Comparison of ENCODE assay signal across 8 cellular contexts in the genomic region with DNA sequence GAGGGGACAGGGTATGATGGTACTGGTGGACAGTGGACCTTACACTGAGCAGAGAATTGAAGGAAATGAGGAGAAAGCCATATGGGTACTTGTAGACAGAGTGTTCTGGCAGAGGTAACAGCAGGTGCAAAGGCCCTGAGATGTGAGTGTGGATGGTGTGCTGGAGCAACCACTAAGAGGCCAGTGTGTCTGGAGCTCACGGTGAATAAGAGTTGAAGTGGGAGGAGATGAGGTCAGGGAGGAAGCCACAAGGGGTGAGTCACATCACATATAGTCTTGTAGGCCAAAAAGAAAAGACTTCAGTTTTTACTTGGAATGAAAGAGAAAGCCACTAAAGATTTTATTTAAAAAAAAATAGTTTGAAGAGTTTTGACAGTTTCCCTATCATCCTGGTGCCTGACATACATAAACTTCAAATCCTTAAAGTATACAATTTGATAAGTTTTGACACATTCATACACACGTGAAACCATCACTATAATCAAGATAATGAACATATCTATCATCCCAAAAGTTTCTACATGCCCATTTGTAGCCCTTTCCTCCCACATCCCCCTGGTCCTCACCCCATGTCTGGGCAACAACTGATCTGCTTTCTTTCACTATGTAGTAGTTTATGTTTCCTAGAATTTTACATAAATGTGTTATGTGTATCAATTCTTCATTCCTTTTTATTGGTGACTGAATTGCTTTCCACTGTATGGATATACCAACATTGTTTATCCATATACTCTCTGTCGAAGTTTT.
A peak's percentile ranks its signal among the peaks of the same experiment; 100 is the strongest.
DNase-seq lines count a peak whose midpoint lies in the region; ATAC-seq and TF ChIP-seq lines count a peak whose summit lies in the region.

No MANE protein-coding gene starts in this region.

- H3K36me3 Mint-ChIP-seq in activated T-helper 1 cell treated with anti-CD3 and anti-CD28 coated beads, Interleukin-12 subunit alpha, Interleukin-12 subunit beta, Interleukin-2, Interleukin-4 antibody, amounts not matched to agents 30 ng/mL and 10 ng/mL and 1 ng/mL, durations not matched to agents 14 hours and 24 hours and 36 hours (ENCODE audit: low read depth), result peaks cover 6% of the 10 kb centered on the region

- H3K9me3 ChIP-seq in osteoblast (ENCODE audit: low read depth, low read length) (no peaks in the 10 kb centered on the region), uterus (no peaks in the 10 kb centered on the region), tibial artery (no peaks in the 10 kb centered on the region)

- H3K4me3 ChIP-seq in osteoblast (ENCODE audit: insufficient read depth, low read length) (no peak overlapping the region), uterus (no peak overlapping the region), tibial artery (no peak overlapping the region)

- peak overlapping the region; percentile 77 for H3K27ac Mint-ChIP-seq in activated T-helper 1 cell treated with anti-CD3 and anti-CD28 coated beads, Interleukin-12 subunit alpha, Interleukin-12 subunit beta, Interleukin-2, Interleukin-4 antibody, amounts not matched to agents 30 ng/mL and 10 ng/mL and 1 ng/mL, durations not matched to agents 14 hours and 24 hours and 36 hours

- peaks cover 33% of the 10 kb centered on the region for H3K4me1 Mint-ChIP-seq in activated T-helper 1 cell treated with anti-CD3 and anti-CD28 coated beads, Interleukin-12 subunit alpha, Interleukin-12 subunit beta, Interleukin-2, Interleukin-4 antibody, amounts not matched to agents 30 ng/mL and 10 ng/mL and 1 ng/mL, durations not matched to agents 14 hours and 24 hours and 36 hours (ENCODE audit: low read depth)

- peaks cover 4% of the 10 kb centered on the region for H3K27me3 Mint-ChIP-seq in activated T-helper 1 cell treated with anti-CD3 and anti-CD28 coated beads, Interleukin-12 subunit alpha, Interleukin-12 subunit beta, Interleukin-2, Interleukin-4 antibody, amounts not matched to agents 30 ng/mL and 10 ng/mL and 1 ng/mL, durations not matched to agents 14 hours and 24 hours and 36 hours (ENCODE audit: insufficient read depth)

- H3K27me3 ChIP-seq in osteoblast (ENCODE audit: insufficient read depth, low read length) (no peaks in the 10 kb centered on the region), uterus (no peaks in the 10 kb centered on the region), tibial artery (no peaks in the 10 kb centered on the region)

- intact Hi-C loops in activated T-helper 1 cell treated with anti-CD3 and anti-CD28 coated beads, Interleukin-12 subunit alpha, Interleukin-12 subunit beta, Interleukin-2, Interleukin-4 antibody, amounts not matched to agents 30 ng/mL and 10 ng/mL and 1 ng/mL, durations not matched to agents 14 hours and 24 hours and 36 hours (cut with micrococcal nuclease), result loop anchor here (1.0 kb wide), 2 partner anchors 138 to 149 kb away; a partner anchor contains a TSS
- intact Hi-C loops in uterus (cut with DNase I; ENCODE audit: low total_unique reads) (no loop called here), tibial artery (cut with DNase I; ENCODE audit: low total_unique reads) (no loop called here)

- TF ChIP-seq POLR2A in uterus (IDR thresholded peaks at IDR 0.05), result no peak

- no peak overlapping the region for H2AFZ ChIP-seq in osteoblast (ENCODE audit: low read length)

- H3K27ac ChIP-seq in osteoblast (ENCODE audit: low read depth, low read length) (peak overlapping the region; percentile 45), uterus (no peak overlapping the region), tibial artery (no peak overlapping the region)

- peak; percentile 100 for ATAC-seq in GM21423 (IDR thresholded peaks at IDR 0.05; ENCODE audit: unreplicated experiment)
- peak; percentile 85 for ATAC-seq in HG03575 (IDR thresholded peaks at IDR 0.05; ENCODE audit: extremely low read depth, insufficient number of reproducible peaks, low FRiP score, unreplicated experiment)

- H3K36me3 ChIP-seq in osteoblast (ENCODE audit: insufficient read depth, low read length), result no peaks in the 10 kb centered on the region
- no peaks in the 10 kb centered on the region for H3K36me3 ChIP-seq in uterus
- peaks cover 7 to 17% (median 7%) of the 10 kb centered on the region in 3 donors for H3K36me3 ChIP-seq in tibial artery

- DNase-seq in Daoy (ENCODE audit: low read depth) (peak; percentile 84), osteoblast (ENCODE audit: insufficient read length, low spot score, missing footprints) (peak; percentile 60), uterus (no peak), DMS153 treated with DMSO at 0.1 percent for 48 hours (lab: John Stamatoyannopoulos, UW; ENCODE audit: unreplicated experiment) (no peak), tibial artery (no peak)
- peak; percentile 46 for DNase-seq in activated T-helper 1 cell treated with anti-CD3 and anti-CD28 coated beads, Interleukin-12 subunit alpha, Interleukin-12 subunit beta, Interleukin-2, Interleukin-4 antibody, amounts not matched to agents 30 ng/mL and 10 ng/mL and 1 ng/mL, durations not matched to agents 14 hours and 24 hours and 36 hours (ENCODE audit: low spot score)

- peak overlapping the region; percentile 37 for H3K4me3 Mint-ChIP-seq in activated T-helper 1 cell treated with anti-CD3 and anti-CD28 coated beads, Interleukin-12 subunit alpha, Interleukin-12 subunit beta, Interleukin-2, Interleukin-4 antibody, amounts not matched to agents 30 ng/mL and 10 ng/mL and 1 ng/mL, durations not matched to agents 14 hours and 24 hours and 36 hours

- peaks cover 3% of the 10 kb centered on the region for H4K20me1 ChIP-seq in osteoblast (ENCODE audit: insufficient read depth, low read length)

- peaks cover 8% of the 10 kb centered on the region for H3K4me1 ChIP-seq in osteoblast (ENCODE audit: insufficient read depth, low read length)
- H3K4me1 ChIP-seq in uterus, result no peaks in the 10 kb centered on the region
- no peaks in the 10 kb centered on the region for H3K4me1 ChIP-seq in tibial artery

- H3K4me2 ChIP-seq in osteoblast (ENCODE audit: insufficient read depth, low read length), result no peak overlapping the region

- peaks cover 19% of the 10 kb centered on the region for H3K9me3 Mint-ChIP-seq in activated T-helper 1 cell treated with anti-CD3 and anti-CD28 coated beads, Interleukin-12 subunit alpha, Interleukin-12 subunit beta, Interleukin-2, Interleukin-4 antibody, amounts not matched to agents 30 ng/mL and 10 ng/mL and 1 ng/mL, durations not matched to agents 14 hours and 24 hours and 36 hours

- H3K79me2 ChIP-seq in osteoblast (ENCODE audit: insufficient read depth, low read length), result no peaks in the 10 kb centered on the region

- TF ChIP-seq CTCF in osteoblast (IDR thresholded peaks at IDR 0.05; ENCODE audit: extremely low read depth, low read depth, low read length), result no peak
- no peak for TF ChIP-seq CTCF in uterus (IDR thresholded peaks at IDR 0.05)
- no peak for TF ChIP-seq CTCF in tibial artery (IDR thresholded peaks at IDR 0.05)

Comparison
In these comparisons a context has a peak if more than half of its experiments do, and no peak if none do; other contexts are left out.
1. DNase-seq: peak in Daoy (single experiment), activated T-helper 1 cell treated with anti-CD3 and anti-CD28 coated beads, Interleukin-12 subunit alpha, Interleukin-12 subunit beta, Interleukin-2, Interleukin-4 antibody, amounts not matched to agents 30 ng/mL and 10 ng/mL and 1 ng/mL, durations not matched to agents 14 hours and 24 hours and 36 hours (single experiment) and osteoblast (single experiment); none in uterus (0 of 2), DMS153 treated with DMSO at 0.1 percent for 48 hours (single experiment) and tibial artery (0 of 2).